9 cellular contexts compared by ENCODE assay signal in genomic region chr15:37824717-37825382, GRCh38.
DNase-seq lines count a peak whose midpoint lies in the region; ATAC-seq, FAIRE-seq and TF ChIP-seq lines count a peak whose summit lies in the region.
"Had no signal": no experiment of that assay in that cellular context is flagged by ENCODE, and none has a peak within 500 bp of the region (broad histone marks: within the 10 kb centered on the region; RNA-seq: fewer than 3 reads in every experiment).

No MANE protein-coding gene starts in this region.

- H3K27ac ChIP-seq in astrocyte (ENCODE audit: low read depth, low read length) (peak overlapping the region; percentile 82), mesenchymal stem cell (ENCODE audit: low read length, poor library complexity, severe bottlenecking) (peak overlapping the region; percentile 50)

- H3K4me1 ChIP-seq in astrocyte (ENCODE audit: insufficient read depth, low read length): peaks cover 15% of the 10 kb centered on the region
- H3K4me1 ChIP-seq in mesenchymal stem cell (ENCODE audit: control insufficient read depth, insufficient read depth, low read depth, low read length): peaks cover 4% of the 10 kb centered on the region

- H3K4me1 Mint-ChIP-seq in astrocyte (ENCODE audit: low read depth, unreplicated experiment): peaks cover 19% of the 10 kb centered on the region

- H2AFZ ChIP-seq in astrocyte (ENCODE audit: low read depth, low read length) (peak overlapping the region; percentile 65), mesenchymal stem cell (ENCODE audit: low read depth, low read length) (peak overlapping the region; percentile 61)

- DNase-seq in EH (ENCODE audit: low read depth): peak; percentile 95
- DNase-seq in LoVo (ENCODE audit: low spot score): peak; percentile 26
- peak; percentile 97 for DNase-seq in astrocyte (ENCODE audit: low read depth)
- DNase-seq in mesenchymal stem cell: peak; percentile 92
- DNase-seq in activated CD8-positive, alpha-beta memory T cell treated with anti-CD3 and anti-CD28 coated beads for 24 hours: no peak
- DNase-seq: midbrain had no signal

- H3K9ac ChIP-seq in astrocyte (ENCODE audit: low read length): peak overlapping the region; percentile 42
- peak overlapping the region; percentile 7 for H3K9ac ChIP-seq in mesenchymal stem cell (ENCODE audit: low read length)

- no peak overlapping the region for H2AK5ac ChIP-seq in mesenchymal stem cell (ENCODE audit: low read length, severe bottlenecking)

- no peaks in the 10 kb centered on the region for H3K9me3 ChIP-seq in astrocyte (ENCODE audit: insufficient read depth, low read depth, low read length)
- no peaks in the 10 kb centered on the region for H3K9me3 ChIP-seq in mesenchymal stem cell (ENCODE audit: control insufficient read depth, low read length)

- H3K79me2 ChIP-seq in astrocyte (ENCODE audit: insufficient read depth, low read length): no peaks in the 10 kb centered on the region

- no peaks in the 10 kb centered on the region for H3K79me1 ChIP-seq in mesenchymal stem cell (replicated peaks; ENCODE audit: low read length, poor library complexity, severe bottlenecking)

- TF ChIP-seq CTCF in astrocyte (IDR thresholded peaks at IDR 0.05; ENCODE audit: insufficient read depth, low read depth, low read length): peak; percentile 48

- no peak overlapping the region for H3K14ac ChIP-seq in mesenchymal stem cell (ENCODE audit: low read length in 2 of 2)

- peak overlapping the region; percentile 19 for H4K8ac ChIP-seq in mesenchymal stem cell (ENCODE audit: low read length)

- peak; percentile 99 for FAIRE-seq in astrocyte (lab: Jason Lieb, UNC)

- H2BK5ac ChIP-seq in mesenchymal stem cell (ENCODE audit: low read depth, low read length, poor library complexity, severe bottlenecking): no peak overlapping the region

- no peak overlapping the region for H2BK15ac ChIP-seq in mesenchymal stem cell (ENCODE audit: low read depth, poor library complexity, severe bottlenecking)

- H3K27me3 ChIP-seq in astrocyte (ENCODE audit: insufficient read depth, low read length): no peaks in the 10 kb centered on the region
- no peaks in the 10 kb centered on the region for H3K27me3 ChIP-seq in mesenchymal stem cell (ENCODE audit: control insufficient read depth in 1 of 2, insufficient read depth in 1 of 2, low read length in 2 of 2)

- no peaks in the 10 kb centered on the region for H4K20me1 ChIP-seq in astrocyte (ENCODE audit: insufficient read depth, low read length)

- peak overlapping the region; percentile 7 for H4K91ac ChIP-seq in mesenchymal stem cell (ENCODE audit: low read length)

- H3K4me3 ChIP-seq in astrocyte (ENCODE audit: insufficient read depth, low read depth, low read length) (no peak overlapping the region), mesenchymal stem cell (ENCODE audit: insufficient read depth in 1 of 2, low read depth in 1 of 2, low read length in 2 of 2) (no peak overlapping the region)

- H3K4ac ChIP-seq in mesenchymal stem cell (ENCODE audit: low read depth in 1 of 2, low read length in 2 of 2): peak overlapping the region in 1 of 2 experiments; percentile 30

- ATAC-seq in HG02759 (IDR thresholded peaks at IDR 0.05; ENCODE audit: unreplicated experiment) (no peak), HG03280 (IDR thresholded peaks at IDR 0.05; ENCODE audit: unreplicated experiment) (no peak), HG03139 (IDR thresholded peaks at IDR 0.05; ENCODE audit: unreplicated experiment) (no peak)

- H2BK120ac ChIP-seq in mesenchymal stem cell (ENCODE audit: low read depth, low read length): no peak overlapping the region

- peak overlapping the region; percentile 6 to 84 for H2BK12ac ChIP-seq in mesenchymal stem cell (ENCODE audit: low read length in 2 of 2)

- H3K9me3 Mint-ChIP-seq in astrocyte (ENCODE audit: unreplicated experiment): no peaks in the 10 kb centered on the region

- H3K27ac Mint-ChIP-seq in astrocyte (ENCODE audit: unreplicated experiment): peak overlapping the region; percentile 85

- H3K4me3 Mint-ChIP-seq in astrocyte (ENCODE audit: unreplicated experiment): no peak overlapping the region

- peak overlapping the region; percentile 37 to 66 for H3K18ac ChIP-seq in mesenchymal stem cell (ENCODE audit: low read depth in 1 of 2, low read length in 2 of 2)

- H3K4me2 ChIP-seq in astrocyte (ENCODE audit: low read length): peak overlapping the region; percentile 64
- H3K4me2 ChIP-seq in mesenchymal stem cell (ENCODE audit: low read length, poor library complexity, severe bottlenecking): no peak overlapping the region

- H3K36me3 ChIP-seq in astrocyte (ENCODE audit: insufficient read depth, low read length): no peaks in the 10 kb centered on the region
- H3K36me3 ChIP-seq in mesenchymal stem cell (ENCODE audit: control insufficient read depth in 1 of 2, insufficient read depth in 2 of 2, low read depth in 1 of 2, low read length in 2 of 2): no peaks in the 10 kb centered on the region

- H3K36me3 Mint-ChIP-seq in astrocyte (ENCODE audit: low read depth, unreplicated experiment): no peaks in the 10 kb centered on the region

- H3K27me3 Mint-ChIP-seq in astrocyte (ENCODE audit: low read depth, unreplicated experiment): no peaks in the 10 kb centered on the region

- WGBS in mesenchymal stem cell: 17% methylated on average over 6 of the region's 6 CpGs

- H3K23ac ChIP-seq in mesenchymal stem cell (ENCODE audit: low read length in 2 of 2): no peak overlapping the region
